In the genomic region with DNA sequence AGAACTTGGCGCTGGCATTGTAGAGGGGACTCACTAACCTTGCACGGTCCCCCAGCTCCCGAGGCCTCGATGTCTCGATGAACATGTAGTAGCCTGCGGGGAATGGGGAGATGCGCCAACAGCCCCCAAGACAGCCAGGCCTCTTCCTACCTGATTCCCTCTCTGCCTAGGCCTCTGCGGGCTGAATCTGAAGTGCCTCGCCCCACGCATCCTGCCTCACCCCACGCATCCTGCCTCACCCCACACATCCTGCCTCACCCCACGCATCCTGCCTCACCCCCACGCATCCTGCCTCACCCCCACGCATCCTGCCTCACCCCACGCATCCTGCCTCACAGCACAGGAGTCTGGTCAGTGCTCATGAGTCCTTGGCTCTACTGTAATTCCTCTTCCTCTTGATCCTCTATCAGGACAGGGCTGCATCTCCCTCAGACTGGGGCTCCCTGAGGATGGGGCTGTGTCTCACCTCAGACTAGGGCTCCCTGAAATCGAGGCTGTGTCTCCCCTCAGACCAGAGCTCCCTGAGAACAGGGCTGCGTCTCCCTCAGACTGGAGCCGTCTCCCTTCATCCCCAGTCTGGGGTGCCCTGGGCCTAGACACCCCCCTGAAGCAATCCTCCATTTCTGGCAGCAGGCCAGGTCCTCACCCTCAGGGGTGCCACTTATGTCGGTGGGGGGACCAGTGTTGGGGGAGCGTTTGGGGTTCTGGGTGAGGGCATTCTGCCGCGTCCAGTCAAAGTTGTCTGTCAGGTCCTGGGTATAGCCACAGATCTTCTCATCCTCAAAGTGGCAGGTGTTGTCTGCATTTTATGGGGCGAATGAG, we compare ENCODE assay signal across 2 cellular contexts.
TF ChIP-seq lines count a peak whose summit lies in the region.

No MANE protein-coding gene starts in this region.

TF ChIP-seq in HepG2, 621 proteins besides CTCF, POLR2A, EP300 and RAD21:
- TF ChIP-seq FIP1L1 (IDR thresholded peaks at IDR 0.05; ENCODE audit: borderline replicate concordance, insufficient read depth, low read depth, low read length) = no peak
- TF ChIP-seq LCORL (IDR thresholded peaks at IDR 0.05) = 0 out of 2 replicates have a peak, but pooled peaks have one; percentile 54
- no peak for TF ChIP-seq LCORL (CRISPR knock-in tag; IDR thresholded peaks at IDR 0.05)

TF ChIP-seq in GM12891, 5 proteins besides CTCF, POLR2A, EP300 and RAD21:
- TF ChIP-seq POLR2AphosphoS5 (IDR thresholded peaks at IDR 0.05; ENCODE audit: low read depth, low read length) = no peak
- TF ChIP-seq POU2F2 (IDR thresholded peaks at IDR 0.05; ENCODE audit: low read depth, low read length) = no peak
- TF ChIP-seq PAX5 (IDR thresholded peaks at IDR 0.05; ENCODE audit: insufficient read depth, low read length, severe bottlenecking) = no peak
- no peak for TF ChIP-seq TAF1 (IDR thresholded peaks at IDR 0.05; ENCODE audit: low read depth, low read length)
- TF ChIP-seq SPI1 (IDR thresholded peaks at IDR 0.05; ENCODE audit: low read depth, low read length) = no peak
